ENCODE assay signal across 26 cellular contexts in the genomic region with DNA sequence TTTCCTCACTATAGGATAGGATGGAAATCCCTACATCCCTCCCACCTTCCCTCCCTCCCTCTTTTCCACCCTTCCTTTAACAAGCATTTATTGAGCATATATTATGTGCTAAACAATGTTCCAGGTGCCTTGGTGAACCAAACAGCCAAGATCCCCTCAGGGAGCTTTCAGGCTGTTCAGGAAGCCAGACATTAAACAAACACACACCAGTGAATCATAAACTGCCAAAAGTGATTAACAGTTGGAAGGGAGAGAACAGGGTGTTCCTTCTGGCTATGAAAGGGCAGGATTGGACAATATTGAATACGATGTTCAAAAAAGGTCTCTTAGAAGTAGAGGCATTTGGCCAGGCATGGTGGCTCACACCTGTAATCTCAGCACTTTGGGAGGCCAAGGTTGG.
"Had no signal": no experiment of that assay in that cellular context is flagged by ENCODE, and none has a peak within 500 bp of the region (broad histone marks: within the 10 kb centered on the region; RNA-seq: fewer than 3 reads in every experiment).

No MANE protein-coding gene starts in this region.

- H3K36me3 ChIP-seq: esophagus muscularis mucosa, heart right ventricle, lower lobe of right lung, sigmoid colon, thoracic aorta, upper lobe of left lung, WERI-Rb-1 had no signal

- H3K27me3 ChIP-seq: body of pancreas, esophagus muscularis mucosa, sigmoid colon, upper lobe of left lung had no signal

- H3K9me3 ChIP-seq: body of pancreas, esophagus muscularis mucosa, lower lobe of right lung, sigmoid colon, thoracic aorta, upper lobe of left lung had no signal

- ATAC-seq: activated CD8-positive, alpha-beta memory T cell treated with anti-CD3 and anti-CD28 coated beads, Interleukin-2, amount 10 ng/mL, durations not matched to agents 7 days and 5 days; activated CD8-positive, alpha-beta T cell treated with anti-CD3 and anti-CD28 coated beads for 36 hours; body of pancreas; heart right ventricle; left lobe of liver; lower lobe of right lung; naive thymus-derived CD4-positive, alpha-beta T cell had no signal

- H3K4me3 ChIP-seq: body of pancreas, esophagus muscularis mucosa, heart right ventricle, lower lobe of right lung, sigmoid colon, thoracic aorta, upper lobe of left lung had no signal

- H3K4me1 ChIP-seq: body of pancreas, esophagus muscularis mucosa, heart right ventricle, lower lobe of right lung, sigmoid colon, upper lobe of left lung had no signal

- H3K27ac ChIP-seq: body of pancreas, esophagus muscularis mucosa, heart right ventricle, lower lobe of right lung, sigmoid colon, thoracic aorta, upper lobe of left lung, WERI-Rb-1 had no signal

- DNase-seq: activated CD4-positive, alpha-beta T cell treated with anti-CD3 and anti-CD28 coated beads, Interleukin-2, amount 10 ng/mL, durations not matched to agents 7 days and 5 days; activated CD4-positive, CD25-positive, alpha-beta regulatory T cell treated with anti-CD3 and anti-CD28 coated beads, Interleukin-2, amount 50 U/mL, for 72 hours; activated CD8-positive, alpha-beta memory T cell treated with anti-CD3 and anti-CD28 coated beads, Interleukin-2, amount 10 ng/mL, durations not matched to agents 7 days and 5 days; activated CD8-positive, alpha-beta T cell treated with anti-CD3 and anti-CD28 coated beads for 36 hours; activated effector memory CD4-positive, alpha-beta T cell treated with anti-CD3 and anti-CD28 coated beads, Interleukin-2, amount 50 U/mL, for 16 hours; activated naive CD4-positive, alpha-beta T cell treated with anti-CD3 and anti-CD28 coated beads, Interleukin-2, amount 10 ng/mL, durations not matched to agents 7 days and 5 days; activated T-cell treated with anti-CD3 and anti-CD28 coated beads for 4 hours; body of pancreas; caudate nucleus; effector CD4-positive, alpha-beta T cell; heart right ventricle; kidney; lower lobe of right lung; naive thymus-derived CD4-positive, alpha-beta T cell; occipital lobe; posterior cingulate gyrus; sigmoid colon; stimulated activated CD4-positive, alpha-beta T cell treated with anti-CD3 and anti-CD28 coated beads, Interleukin-2, amount 100 ng/mL, for 48 hours; stimulated activated CD8-positive, alpha-beta memory T cell treated with anti-CD3 and anti-CD28 coated beads, Interleukin-4, amount 100 ng/mL, for 48 hours; stimulated activated naive CD4-positive, alpha-beta T cell; T-helper 1 cell; upper lobe of left lung; WERI-Rb-1 had no signal
